Comparison of ENCODE assay signal across 21 cellular contexts in genomic region chr5:54098267-54098666, GRCh38.
"Had no signal": no experiment of that assay in that cellular context is flagged by ENCODE, and none has a peak within 500 bp of the region (broad histone marks: within the 10 kb centered on the region; RNA-seq: fewer than 3 reads in every experiment).

No MANE protein-coding gene starts in this region.

- H3K4me1 ChIP-seq: ascending aorta, gastroesophageal sphincter, psoas muscle had no signal

- H3K27ac ChIP-seq: ascending aorta, gastroesophageal sphincter, heart right ventricle, psoas muscle, VCaP had no signal

- H3K4me3 Mint-ChIP-seq: naive thymus-derived CD8-positive, alpha-beta T cell; stimulated activated naive CD8-positive, alpha-beta T cell treated with anti-CD3 and anti-CD28 coated beads, Interleukin-15, amount 100 ng/mL, for 72 hours had no signal

- H3K9me3 Mint-ChIP-seq: naive thymus-derived CD8-positive, alpha-beta T cell; stimulated activated naive CD8-positive, alpha-beta T cell treated with anti-CD3 and anti-CD28 coated beads, Interleukin-15, amount 100 ng/mL, for 72 hours had no signal

- H3K4me2 ChIP-seq: smooth muscle cell had no signal

- ATAC-seq: esophagus mucosa; gastroesophageal sphincter; heart right ventricle; naive thymus-derived CD8-positive, alpha-beta T cell; psoas muscle; sciatic nerve; stimulated activated naive CD8-positive, alpha-beta T cell treated with anti-CD3 and anti-CD28 coated beads, Interleukin-15, amount 100 ng/mL, for 72 hours had no signal

- H3K27me3 Mint-ChIP-seq: naive thymus-derived CD8-positive, alpha-beta T cell; stimulated activated naive CD8-positive, alpha-beta T cell treated with anti-CD3 and anti-CD28 coated beads, Interleukin-15, amount 100 ng/mL, for 72 hours had no signal

- DNase-seq: activated CD4-positive, alpha-beta T cell treated with anti-CD3 and anti-CD28 coated beads for 1 hour; activated CD8-positive, alpha-beta memory T cell treated with anti-CD3 and anti-CD28 coated beads for 24 hours; activated CD8-positive, alpha-beta memory T cell treated with anti-CD3 and anti-CD28 coated beads, Interleukin-2, amount 50 U/mL, for 48 hours; activated effector memory CD4-positive, alpha-beta T cell treated with Interleukin-2 at 50 U/mL for 16 hours; activated naive CD4-positive, alpha-beta T cell treated with anti-CD3 and anti-CD28 coated beads, Interleukin-2, amount 50 U/mL, for 16 hours; activated T-cell treated with anti-CD3 and anti-CD28 coated beads, Interleukin-2, amount 50 U/mL, for 48 hours; effector CD4-positive, alpha-beta T cell; heart right ventricle; mesendoderm; naive thymus-derived CD8-positive, alpha-beta T cell; psoas muscle; stimulated activated CD4-positive, alpha-beta T cell treated with anti-CD3 and anti-CD28 coated beads, Interleukin-4, amount 100 ng/mL, for 1 hour; stimulated activated naive CD8-positive, alpha-beta T cell treated with anti-CD3 and anti-CD28 coated beads, Interleukin-15, amount 100 ng/mL, for 72 hours; T-helper 2 cell; trophoblast cell had no signal

- H3K4me1 Mint-ChIP-seq: stimulated activated naive CD8-positive, alpha-beta T cell treated with anti-CD3 and anti-CD28 coated beads, Interleukin-15, amount 100 ng/mL, for 72 hours had no signal

- H3K27ac Mint-ChIP-seq: naive thymus-derived CD8-positive, alpha-beta T cell; stimulated activated naive CD8-positive, alpha-beta T cell treated with anti-CD3 and anti-CD28 coated beads, Interleukin-15, amount 100 ng/mL, for 72 hours had no signal

- H3K27me3 ChIP-seq: ascending aorta, gastroesophageal sphincter, heart right ventricle had no signal

- H3K9me3 ChIP-seq: ascending aorta, gastroesophageal sphincter, heart right ventricle, psoas muscle had no signal
